Comparison of ENCODE assay signal across 1 cellular context in genomic region chr1:235296729-235297128, GRCh38.
TF ChIP-seq lines count a peak whose summit lies in the region.

No MANE protein-coding gene starts in this region.

TF ChIP-seq in K562, 482 proteins besides CTCF, POLR2A, EP300 and RAD21:
- TF ChIP-seq ETV6 (IDR thresholded peaks at IDR 0.05; ENCODE audit: borderline replicate concordance in 1 of 2, low read depth in 2 of 2, low read length in 1 of 2): peak; percentile 76 to 90; a peak in 3 of 4 replicates
- TF ChIP-seq ETV6 (CRISPR knock-in tag; IDR thresholded peaks at IDR 0.05; ENCODE audit: borderline replicate concordance): no peak
- TF ChIP-seq HNRNPK (IDR thresholded peaks at IDR 0.05; ENCODE audit: low read depth, low read length, poor library complexity, severe bottlenecking): peak; percentile 43
- TF ChIP-seq CBFA2T3 (IDR thresholded peaks at IDR 0.05): no peak
- TF ChIP-seq PCBP2 (IDR thresholded peaks at IDR 0.05; ENCODE audit: low read depth, low read length, poor library complexity, severe bottlenecking): peak; percentile 34
TF ChIP-seq in K562: peak in this region for 3.
